In genomic region chr11:74008373-74009229, GRCh38 we compare ENCODE assay signal across 12 cellular contexts. TPM values are rescaled to one million over a fixed set of nuclear protein-coding genes. Genes with fewer than 3 reads are reported as not detected.
DNase-seq lines count a peak whose midpoint lies in the region; ATAC-seq and TF ChIP-seq lines count a peak whose summit lies in the region.
"Had no signal": no experiment of that assay in that cellular context is flagged by ENCODE, and none has a peak within 500 bp of the region (broad histone marks: within the 10 kb centered on the region; RNA-seq: fewer than 3 reads in every experiment).

Gene UCP3 (minus strand): TSS chr11:74009085. CDS start chr11:74007042, 2,043 bp downstream.

- H3K9ac ChIP-seq in skeletal muscle tissue (ENCODE audit: low read depth in 1 of 3, low read length in 3 of 3): peak within 1 kb of the TSS; percentile 94 to 100 (median 99)

- no peaks in the 10 kb centered on the region for H3K27me3 ChIP-seq in esophagus muscularis mucosa
- H3K27me3 ChIP-seq in skeletal muscle tissue (ENCODE audit: control insufficient read depth in 3 of 3, insufficient read depth in 3 of 3, low read length in 3 of 3): no peaks in the 10 kb centered on the region
- no peaks in the 10 kb centered on the region for H3K27me3 ChIP-seq in lower lobe of right lung (ENCODE audit: low read depth)
- H3K27me3 ChIP-seq: tibial artery had no signal

- peak within 1 kb of the TSS; percentile 91 for H3K27ac Mint-ChIP-seq in T-helper 2 cell treated with Interferon-gamma antibody and Interleukin-4, amounts not matched to agents 5 μg/mL and 100 μg/mL, for 36 hours
- peak within 1 kb of the TSS; percentile 86 to 94 for H3K27ac Mint-ChIP-seq in T-cell
- H3K27ac Mint-ChIP-seq: activated naive CD4-positive, alpha-beta T cell treated with anti-CD3 and anti-CD28 coated beads, Interleukin-2, amount 10 ng/mL, durations not matched to agents 7 days and 5 days had no signal

- POLR2A ChIA-PET in T-cell (lab: Charles Lee): interaction anchor here (0.6 to 1.6 kb wide), 5 partner anchors 13 to 39 kb away, joined by 4 to 5 read pairs (median 4); no protein-coding TSS in a partner anchor

- no peak within 1 kb of the TSS for H3K27ac ChIP-seq in esophagus muscularis mucosa (replicated peaks in 1 of 4)
- H3K27ac ChIP-seq in skeletal muscle tissue (ENCODE audit: low read depth, low read length): peak within 1 kb of the TSS; percentile 98
- no peak within 1 kb of the TSS for H3K27ac ChIP-seq in lower lobe of right lung
- H3K27ac ChIP-seq: tibial artery had no signal

- peak; percentile 17 for TF ChIP-seq POLR2A in esophagus muscularis mucosa (IDR thresholded peaks at IDR 0.05; ENCODE audit: low read depth)

- no peak within 1 kb of the TSS for H3K4me3 ChIP-seq in esophagus muscularis mucosa
- peak within 1 kb of the TSS; percentile 86 to 94 (median 89) for H3K4me3 ChIP-seq in skeletal muscle tissue (ENCODE audit: low read length in 3 of 3)
- H3K4me3 ChIP-seq in lower lobe of right lung: no peak within 1 kb of the TSS
- H3K4me3 ChIP-seq: tibial artery had no signal

- H3K9me3 Mint-ChIP-seq in T-helper 2 cell treated with Interferon-gamma antibody and Interleukin-4, amounts not matched to agents 5 μg/mL and 100 μg/mL, for 36 hours: no peaks in the 10 kb centered on the region
- no peaks in the 10 kb centered on the region for H3K9me3 Mint-ChIP-seq in T-cell
- H3K9me3 Mint-ChIP-seq: activated naive CD4-positive, alpha-beta T cell treated with anti-CD3 and anti-CD28 coated beads, Interleukin-2, amount 10 ng/mL, durations not matched to agents 7 days and 5 days had no signal

- no peak for TF ChIP-seq EP300 in esophagus muscularis mucosa (IDR thresholded peaks at IDR 0.05)

- no peaks in the 10 kb centered on the region for H3K27me3 Mint-ChIP-seq in T-helper 2 cell treated with Interferon-gamma antibody and Interleukin-4, amounts not matched to agents 5 μg/mL and 100 μg/mL, for 36 hours (ENCODE audit: low read depth)
- H3K27me3 Mint-ChIP-seq in T-cell: no peaks in the 10 kb centered on the region
- H3K27me3 Mint-ChIP-seq: activated naive CD4-positive, alpha-beta T cell treated with anti-CD3 and anti-CD28 coated beads, Interleukin-2, amount 10 ng/mL, durations not matched to agents 7 days and 5 days had no signal

- H3K9me3 ChIP-seq in esophagus muscularis mucosa: no peaks in the 10 kb centered on the region
- H3K9me3 ChIP-seq in skeletal muscle tissue (ENCODE audit: control insufficient read depth in 3 of 3, low read length in 3 of 3): no peaks in the 10 kb centered on the region
- H3K9me3 ChIP-seq in lower lobe of right lung: no peaks in the 10 kb centered on the region
- H3K9me3 ChIP-seq: tibial artery had no signal

- peaks cover 22% of the 10 kb centered on the region for H3K36me3 Mint-ChIP-seq in T-helper 2 cell treated with Interferon-gamma antibody and Interleukin-4, amounts not matched to agents 5 μg/mL and 100 μg/mL, for 36 hours (ENCODE audit: low read depth)
- H3K36me3 Mint-ChIP-seq in T-cell: peaks cover 8% of the 10 kb centered on the region

- DNase-seq in T-helper 2 cell treated with Interferon-gamma antibody and Interleukin-4, amounts not matched to agents 5 μg/mL and 100 μg/mL, for 36 hours (ENCODE audit: low spot score): no peak
- DNase-seq in T-helper 2 cell (no peak), T-cell (no peak), esophagus muscularis mucosa (ENCODE audit: extremely low spot score) (no peak), NOMO-1 treated with dmso at 0.1 percent for 144 hours (lab: John Stamatoyannopoulos, UW; ENCODE audit: unreplicated experiment) (no peak), SIG-M5 treated with dmso at 0.1 percent for 504 hours (lab: John Stamatoyannopoulos, UW; ENCODE audit: unreplicated experiment) (no peak), lower lobe of right lung (no peak)
- DNase-seq: activated naive CD4-positive, alpha-beta T cell treated with anti-CD3 and anti-CD28 coated beads, Interleukin-2, amount 10 ng/mL, durations not matched to agents 7 days and 5 days; cortex of kidney; NCI-H526; tibial artery had no signal

- WGBS in esophagus muscularis mucosa: 59% methylated on average over 6 of the region's 9 CpGs

- peak within 1 kb of the TSS; percentile 51 for H3K4me3 Mint-ChIP-seq in T-helper 2 cell treated with Interferon-gamma antibody and Interleukin-4, amounts not matched to agents 5 μg/mL and 100 μg/mL, for 36 hours
- peak within 1 kb of the TSS in 1 of 3 donors; percentile 66 for H3K4me3 Mint-ChIP-seq in T-cell
- H3K4me3 Mint-ChIP-seq: activated naive CD4-positive, alpha-beta T cell treated with anti-CD3 and anti-CD28 coated beads, Interleukin-2, amount 10 ng/mL, durations not matched to agents 7 days and 5 days had no signal

- peaks cover 2 to 40% (median 18%) of the 10 kb centered on the region in 4 donors for H3K36me3 ChIP-seq in esophagus muscularis mucosa
- peaks cover 35 to 41% (median 36%) of the 10 kb centered on the region in 3 donors for H3K36me3 ChIP-seq in skeletal muscle tissue (ENCODE audit: control insufficient read depth in 3 of 3, insufficient read depth in 3 of 3, low read length in 3 of 3)
- H3K36me3 ChIP-seq in lower lobe of right lung: peaks cover 13% of the 10 kb centered on the region

- CTCF ChIA-PET in T-cell (lab: Charles Lee): no interaction called here

- H3K4me1 Mint-ChIP-seq in T-helper 2 cell treated with Interferon-gamma antibody and Interleukin-4, amounts not matched to agents 5 μg/mL and 100 μg/mL, for 36 hours (ENCODE audit: low read depth): peaks cover 73% of the 10 kb centered on the region
- peaks cover 90 to 97% (median 96%) of the 10 kb centered on the region in 3 donors for H3K4me1 Mint-ChIP-seq in T-cell

- intact Hi-C loops in esophagus muscularis mucosa (cut with DNase I) (no loop called here), lower lobe of right lung (cut with DNase I) (no loop called here)

- ATAC-seq in T-cell (replicated peaks in 1 of 4) (no peak), lower lobe of right lung (no peak)

- TF ChIP-seq CTCF in esophagus muscularis mucosa (IDR thresholded peaks at IDR 0.05) (no peak), lower lobe of right lung (IDR thresholded peaks at IDR 0.05) (no peak)

- H3K4me1 ChIP-seq in esophagus muscularis mucosa: peaks cover 5 to 16% (median 8%) of the 10 kb centered on the region in 4 donors
- H3K4me1 ChIP-seq in skeletal muscle tissue (ENCODE audit: control insufficient read depth in 3 of 3, insufficient read depth in 3 of 3, low read length in 3 of 3): peaks cover 56 to 85% (median 62%) of the 10 kb centered on the region in 3 donors
- peaks cover 15% of the 10 kb centered on the region for H3K4me1 ChIP-seq in lower lobe of right lung
- H3K4me1 ChIP-seq: tibial artery had no signal

RNA-seq across cellular contexts. Expression of gene UCP3, which starts in this region (rescaled TPM):
- total RNA-seq in T-cell (1 to 10 TPM; 5.7 to 6.8 (median 6.5) TPM), esophagus muscularis mucosa (1 to 10 TPM in 3 of 4 donors, under 1 TPM in 1; 0.78 to 5.6 (median 1.3) TPM), skeletal muscle tissue (1.6 TPM), lower lobe of right lung (3.1 TPM)

Comparison
In these comparisons a context has a peak if more than half of its experiments do, and no peak if none do; other contexts are left out.
1. H3K4me3 ChIP-seq: peak in skeletal muscle tissue (3 of 3); none in esophagus muscularis mucosa (0 of 4) and lower lobe of right lung (single experiment).